In the genomic region with DNA sequence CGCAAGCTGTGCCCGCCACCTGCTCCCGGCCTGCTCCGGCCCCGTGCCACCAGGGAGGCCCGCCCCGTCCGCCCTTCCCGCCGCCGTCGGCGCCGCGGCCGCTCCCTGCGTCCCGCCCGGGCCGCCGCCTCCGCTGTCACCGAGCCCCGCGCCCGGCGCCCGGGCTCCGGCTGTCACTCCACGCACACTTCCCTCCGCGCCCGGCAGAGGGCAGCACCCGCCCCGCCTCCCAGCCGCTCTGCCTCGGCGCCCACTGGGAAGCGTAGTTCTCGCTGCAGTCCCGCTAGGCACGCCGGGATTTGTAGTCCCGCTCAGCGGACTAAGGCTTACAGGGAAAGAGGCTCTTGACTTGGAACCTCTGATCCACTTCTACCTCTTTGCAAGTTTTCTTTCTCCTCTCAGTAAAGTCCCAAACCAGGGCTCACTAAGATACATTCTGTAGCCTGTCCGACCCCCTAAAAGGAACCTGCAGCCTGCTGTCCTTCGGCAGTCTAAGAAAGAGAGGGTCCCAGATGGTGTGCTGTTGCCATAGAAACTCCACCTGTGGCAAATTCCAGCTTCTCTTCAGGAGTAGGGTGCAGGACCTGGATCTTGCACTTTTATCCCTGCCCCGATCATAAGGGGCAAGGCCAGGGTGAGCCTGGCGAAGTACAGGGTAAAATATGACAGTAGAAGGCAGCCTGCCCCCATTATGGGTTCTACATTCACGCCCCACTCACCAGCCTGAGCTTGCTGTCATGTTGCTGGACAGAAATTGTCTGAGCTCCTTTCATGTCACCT, we compare ENCODE assay signal across 8 cellular contexts. TPM values are rescaled to one million over a fixed set of nuclear protein-coding genes. Genes with fewer than 3 reads are reported as not detected.
A peak's percentile ranks its signal among the peaks of the same experiment; 100 is the strongest.
DNase-seq lines count a peak whose midpoint lies in the region; ATAC-seq and TF ChIP-seq lines count a peak whose summit lies in the region.

TFEB (minus strand) TSS at position 182 of the 780 bp plus-strand sequence. CDS start 44,395 bp downstream, outside the sequence.

- no peaks in the 10 kb centered on the region for H3K27me3 ChIP-seq in mucosa of stomach (ENCODE audit: control insufficient read depth, insufficient read depth, low read length)

- peak within 1 kb of the TSS; percentile 97 for H3K4me2 ChIP-seq in OCI-LY7 (ENCODE audit: low read length)

- H3K4me3 ChIP-seq in OCI-LY7 (ENCODE audit: low read depth, low read length, poor library complexity, severe bottlenecking), result peak within 1 kb of the TSS; percentile 91
- peak within 1 kb of the TSS; percentile 44 for H3K4me3 ChIP-seq in mucosa of stomach (ENCODE audit: low read length)

- H3K36me3 ChIP-seq in OCI-LY7 (ENCODE audit: insufficient read depth, low read length) (no peaks in the 10 kb centered on the region), mucosa of stomach (ENCODE audit: control insufficient read depth, insufficient read depth, low read length) (no peaks in the 10 kb centered on the region)

- H3K4me1 ChIP-seq in OCI-LY7 (ENCODE audit: insufficient read depth, low read length, poor library complexity, severe bottlenecking), result peaks cover 42% of the 10 kb centered on the region
- H3K4me1 ChIP-seq in mucosa of stomach (ENCODE audit: control insufficient read depth, insufficient read depth, low read length), result peaks cover 49% of the 10 kb centered on the region

- TF ChIP-seq CTCF in OCI-LY7 (conservative IDR thresholded peaks at IDR 0.05; ENCODE audit: low read length), result peak; percentile 76

- intact Hi-C loops in OCI-LY7 (cut with micrococcal nuclease; ENCODE audit: unreplicated experiment), result loop anchor here (1.0 to 2.0 kb wide), 4 partner anchors 41 to 309 kb away; no protein-coding TSS in a partner anchor

- peak; percentile 96 for DNase-seq in DMS 273 (lab: John Stamatoyannopoulos, UW; ENCODE audit: unreplicated experiment)
- DNase-seq in HuH-7.5 (ENCODE audit: low spot score), result peak; percentile 81
- peak; percentile 93 for DNase-seq in OCI-LY7 (ENCODE audit: low spot score)
- peak; percentile 97 for DNase-seq in activated T-cell treated with anti-CD3 and anti-CD28 coated beads, Interleukin-2, amount 50 U/mL, for 1 hour
- DNase-seq in erythroblast (lab: John Stamatoyannopoulos, UW), result peak; percentile 90 to 95
- DNase-seq in stimulated activated CD8-positive, alpha-beta memory T cell treated with anti-CD3 and anti-CD28 coated beads, Interleukin-7, amount 100 ng/mL, for 1 hour (ENCODE audit: low read depth in 2 of 2), result peak; percentile 84 to 89

- peak; percentile 48 for ATAC-seq in GM21515 (IDR thresholded peaks at IDR 0.05; ENCODE audit: unreplicated experiment)

- peaks cover 31% of the 10 kb centered on the region for H3K79me2 ChIP-seq in OCI-LY7 (ENCODE audit: insufficient read depth, low read depth, low read length)

- H3K9me2 ChIP-seq in OCI-LY7 (ENCODE audit: insufficient read depth, low read length), result no peaks in the 10 kb centered on the region

- TF ChIP-seq POLR2A in erythroblast (IDR thresholded peaks at IDR 0.05; ENCODE audit: low read length), result no peak

- POLR2A ChIA-PET in OCI-LY7 (lab: Charles Lee), result interaction anchor here (0.6 to 8.3 kb wide), 3 partner anchors 13 to 82 kb away, joined by 5 to 118 read pairs (median 31); no protein-coding TSS in a partner anchor

- peak within 1 kb of the TSS; percentile 94 for H3K27ac ChIP-seq in OCI-LY7 (ENCODE audit: low read depth, low read length, poor library complexity, severe bottlenecking)

- H2AFZ ChIP-seq in OCI-LY7 (ENCODE audit: low read length), result peak within 1 kb of the TSS; percentile 60

- H3K9me3 ChIP-seq in OCI-LY7 (ENCODE audit: low read length), result no peaks in the 10 kb centered on the region
- H3K9me3 ChIP-seq in mucosa of stomach (ENCODE audit: control insufficient read depth, low read length), result no peaks in the 10 kb centered on the region

- CTCF ChIA-PET in OCI-LY7 (lab: Charles Lee; ENCODE audit: unreplicated experiment), result interaction anchor here (1.1 kb wide), 1 partner anchor 31 kb away, joined by 3 read pairs; no protein-coding TSS in a partner anchor

- no TSS peak for BruUV-seq in OCI-LY7 (replicated peaks; lab: Mats Ljungman, UMichigan)

- no peaks in the 10 kb centered on the region for H4K20me1 ChIP-seq in OCI-LY7 (ENCODE audit: insufficient read depth, low read length)

- H3K9ac ChIP-seq in mucosa of stomach (ENCODE audit: low read length), result peak within 1 kb of the TSS; percentile 79

RNA-seq across cellular contexts. Expression of gene TFEB, which starts in this region (rescaled TPM):
- total RNA-seq in OCI-LY7 (2014; rRNA removed; shearing (Covaris generic)), result 25.3 and 36.8 TPM in 2 replicates
- total RNA-seq in OCI-LY7 (2022), result 48.6 and 60.0 TPM in 2 replicates

Comparison
In these comparisons a context has a peak if more than half of its experiments do, and no peak if none do; other contexts are left out.
1. Peak in every context shown above with its lines: DNase-seq, ATAC-seq, H3K4me3 ChIP-seq and H3K27ac ChIP-seq.